Comparison of ENCODE assay signal across 10 cellular contexts in genomic region chr12:22415342-22416309, GRCh38.
A peak's percentile ranks its signal among the peaks of the same experiment; 100 is the strongest.
DNase-seq lines count a peak whose midpoint lies in the region; ATAC-seq, FAIRE-seq and TF ChIP-seq lines count a peak whose summit lies in the region.
"Had no signal": no experiment of that assay in that cellular context is flagged by ENCODE, and none has a peak within 500 bp of the region (broad histone marks: within the 10 kb centered on the region; RNA-seq: fewer than 3 reads in every experiment).

No MANE protein-coding gene starts in this region.

- CTCF ChIA-PET in A549 (lab: Yijun Ruan, JAX), result interaction anchor here (0.9 to 1.9 kb wide), 2 partner anchors 27 to 80 kb away, joined by 3 to 8 read pairs; no protein-coding TSS in a partner anchor

- peak; percentile 28 to 44; a peak in 2 of 5 replicates for TF ChIP-seq EP300 in A549 (IDR thresholded peaks at IDR 0.05)

- no peak overlapping the region for H3K27ac ChIP-seq in A549

- no peak overlapping the region for H3K4me3 ChIP-seq in A549
- H3K4me3 ChIP-seq in bronchial epithelial cell (ENCODE audit: low read depth, low read length), result no peak overlapping the region
- no peak overlapping the region for H3K4me3 ChIP-seq in BE2C (ENCODE audit: low read depth, low read length)

- H3K9me3 ChIP-seq in A549, result no peaks in the 10 kb centered on the region
- no peaks in the 10 kb centered on the region for H3K9me3 ChIP-seq in BE2C

- TF ChIP-seq POLR2A in A549 (IDR thresholded peaks at IDR 0.05; ENCODE audit: low read length), result no peak

- 21% methylated on average over 4 of the region's 4 CpGs for WGBS in A549 (ENCODE audit: missing lambda C conversion rate)

- H3K27me3 ChIP-seq in bronchial epithelial cell (ENCODE audit: control insufficient read depth, insufficient read depth, low read length), result no peaks in the 10 kb centered on the region
- H3K27me3 ChIP-seq in BE2C, result no peaks in the 10 kb centered on the region

- TF ChIP-seq CTCF in A549 (IDR thresholded peaks at IDR 0.05) (no peak), bronchial epithelial cell (IDR thresholded peaks at IDR 0.05; ENCODE audit: insufficient read depth, low read length, severe bottlenecking) (no peak), BE2C (IDR thresholded peaks at IDR 0.05; ENCODE audit: low read depth, low read length) (no peak)

- no peaks in the 10 kb centered on the region for H3K36me3 ChIP-seq in bronchial epithelial cell (ENCODE audit: control insufficient read depth, insufficient read depth, low read length)
- no peaks in the 10 kb centered on the region for H3K36me3 ChIP-seq in BE2C

- DNase-seq in A549 (ENCODE audit: low read depth in 1 of 2, low spot score in 1 of 2), result peak in 1 of 2 experiments; percentile 73
- peak; percentile 10 for DNase-seq in HCEC 1CT
- peak; percentile 36 for DNase-seq in bronchial epithelial cell (ENCODE audit: low read depth)
- peak; percentile 12 for DNase-seq in medulla oblongata (ENCODE audit: extremely low spot score)
- no peak for DNase-seq in OCI-M1 (lab: John Stamatoyannopoulos, UW)
- DNase-seq in stimulated activated naive CD4-positive, alpha-beta T cell (lab: John Stamatoyannopoulos, UW), result no peak
- DNase-seq in NAMALWA (ENCODE audit: low spot score), result no peak
- DNase-seq in BE2C, result no peak
- DNase-seq: CD4-positive, CD25-positive, alpha-beta regulatory T cell; central memory CD4-positive, alpha-beta T cell had no signal

- FAIRE-seq in A549 (lab: Jason Lieb, UNC) (peak; percentile 68), bronchial epithelial cell (lab: Jason Lieb, UNC) (no peak)

- peak overlapping the region; percentile 12; the same call in 1 of the 3 replicates for H3K4me2 ChIP-seq in A549

- ATAC-seq in A549, result peak; percentile 39 to 79; a peak in 5 of 6 replicates

- no peak; a peak in 1 of 5 replicates for TF ChIP-seq RAD21 in A549 (conservative IDR thresholded peaks at IDR 0.05 in 1 of 2, IDR thresholded peaks at IDR 0.05 in 1 of 2)

- POLR2A ChIA-PET in A549 (lab: Yijun Ruan, JAX), result no interaction called here

- H3K4me1 ChIP-seq in A549 (peaks cover 16% of the 10 kb centered on the region), BE2C (no peaks in the 10 kb centered on the region)

TF ChIP-seq in A549, 52 proteins besides CTCF, POLR2A, EP300 and RAD21:
- TF ChIP-seq BHLHE40 (IDR thresholded peaks at IDR 0.05; ENCODE audit: low read depth, low read length), result no peak
- TF ChIP-seq ZC3H11A (IDR thresholded peaks at IDR 0.05), result no peak
- TF ChIP-seq MAZ (IDR thresholded peaks at IDR 0.05; ENCODE audit: borderline replicate concordance, low read depth, low read length), result no peak
- TF ChIP-seq HEYL (CRISPR knock-in tag; IDR thresholded peaks at IDR 0.05), result no peak
- TF ChIP-seq CEBPB (IDR thresholded peaks at IDR 0.05), result peak; percentile 37 to 84; a peak in 2 of 4 replicates
- TF ChIP-seq NR3C1 (IDR thresholded peaks at IDR 0.05), result no peak
- TF ChIP-seq, protein P1, sequence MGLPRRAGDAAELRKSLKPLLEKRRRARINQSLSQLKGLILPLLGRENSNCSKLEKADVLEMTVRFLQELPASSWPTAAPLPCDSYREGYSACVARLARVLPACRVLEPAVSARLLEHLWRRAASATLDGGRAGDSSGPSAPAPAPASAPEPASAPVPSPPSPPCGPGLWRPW (IDR thresholded peaks at IDR 0.05), result peak; percentile 64; the same call in 1 of the 2 replicates
- TF ChIP-seq, protein P2, sequence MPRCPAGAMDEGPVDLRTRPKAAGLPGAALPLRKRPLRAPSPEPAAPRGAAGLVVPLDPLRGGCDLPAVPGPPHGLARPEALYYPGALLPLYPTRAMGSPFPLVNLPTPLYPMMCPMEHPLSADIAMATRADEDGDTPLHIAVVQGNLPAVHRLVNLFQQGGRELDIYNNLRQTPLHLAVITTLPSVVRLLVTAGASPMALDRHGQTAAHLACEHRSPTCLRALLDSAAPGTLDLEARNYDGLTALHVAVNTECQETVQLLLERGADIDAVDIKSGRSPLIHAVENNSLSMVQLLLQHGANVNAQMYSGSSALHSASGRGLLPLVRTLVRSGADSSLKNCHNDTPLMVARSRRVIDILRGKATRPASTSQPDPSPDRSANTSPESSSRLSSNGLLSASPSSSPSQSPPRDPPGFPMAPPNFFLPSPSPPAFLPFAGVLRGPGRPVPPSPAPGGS (IDR thresholded peaks at IDR 0.05), result peak; percentile 93; the same call in 2 of the 3 replicates
- TF ChIP-seq GATA3 (IDR thresholded peaks at IDR 0.05; ENCODE audit: borderline replicate concordance), result peak; percentile 88
- TF ChIP-seq EHMT2 (IDR thresholded peaks at IDR 0.05; ENCODE audit: low read depth), result no peak
- no peak for TF ChIP-seq PBX3 (IDR thresholded peaks at IDR 0.05)
- TF ChIP-seq JUNB (IDR thresholded peaks at IDR 0.05), result peak; percentile 93
- no peak for TF ChIP-seq RCOR1 (IDR thresholded peaks at IDR 0.05; ENCODE audit: low read depth, low read length)
- peak; percentile 73 for TF ChIP-seq FOSL2 (IDR thresholded peaks at IDR 0.05)
- peak; percentile 77 for TF ChIP-seq FOSL2 (CRISPR knock-in tag; IDR thresholded peaks at IDR 0.05)
- TF ChIP-seq ZFP36 (IDR thresholded peaks at IDR 0.05; ENCODE audit: borderline replicate concordance, partially characterized antibody), result peak; percentile 38
- peak; percentile 74 to 87; a peak in 3 of 5 replicates for TF ChIP-seq JUN (IDR thresholded peaks at IDR 0.05)
- no peak for TF ChIP-seq CHD2 (IDR thresholded peaks at IDR 0.05; ENCODE audit: low read length, partially characterized antibody)
- no peak for TF ChIP-seq HOXA7 (CRISPR knock-in tag; IDR thresholded peaks at IDR 0.05)

Comparison
In these comparisons a context has a peak if more than half of its experiments do, and no peak if none do; other contexts are left out.
1. DNase-seq: peak in HCEC 1CT (single experiment), bronchial epithelial cell (single experiment) and medulla oblongata (single experiment); none in OCI-M1 (single experiment), stimulated activated naive CD4-positive, alpha-beta T cell (0 of 6), NAMALWA (single experiment) and BE2C (single experiment).